12 cellular contexts compared by ENCODE assay signal in genomic region chr3:13262493-13263211, GRCh38.
A peak's percentile ranks its signal among the peaks of the same experiment; 100 is the strongest.
DNase-seq lines count a peak whose midpoint lies in the region; ATAC-seq, FAIRE-seq and TF ChIP-seq lines count a peak whose summit lies in the region.
"Had no signal": no experiment of that assay in that cellular context is flagged by ENCODE, and none has a peak within 500 bp of the region (broad histone marks: within the 10 kb centered on the region; RNA-seq: fewer than 3 reads in every experiment).

No MANE protein-coding gene starts in this region.

- TF ChIP-seq EP300 in GM12878 (IDR thresholded peaks at IDR 0.05; ENCODE audit: borderline replicate concordance in 1 of 2, control insufficient read depth in 1 of 2, low read depth in 2 of 2, low read length in 2 of 2), result 0 out of 4 replicates have a peak, but pooled peaks of 1 of the 2 experiments have one; percentile 22
- no peak for TF ChIP-seq EP300 in esophagus muscularis mucosa (IDR thresholded peaks at IDR 0.05)

- SMC1A ChIA-PET in GM12878 (lab: Charles Lee; ENCODE audit: uncharacterized antibody, unreplicated experiment), result interaction anchor here (1.0 to 1.9 kb wide), 2 partner anchors 38 to 70 kb away, joined by 3 to 7 read pairs; no protein-coding TSS in a partner anchor

- no peak for TF ChIP-seq POLR2A in GM12878 (IDR thresholded peaks at IDR 0.05; ENCODE audit: low read depth, low read length)
- no peak for TF ChIP-seq POLR2A in esophagus muscularis mucosa (IDR thresholded peaks at IDR 0.05; ENCODE audit: low read depth)

- ATAC-seq in GM18861 (IDR thresholded peaks at IDR 0.05; ENCODE audit: unreplicated experiment) (peak; percentile 42), HG03571 (IDR thresholded peaks at IDR 0.05; ENCODE audit: unreplicated experiment) (peak; percentile 47), GM12878 (peak; percentile 76), GM18519 (IDR thresholded peaks at IDR 0.05; ENCODE audit: low FRiP score, unreplicated experiment) (no peak)
- peak in 1 of 2 donors; percentile 60 for ATAC-seq in naive thymus-derived CD8-positive, alpha-beta T cell
- ATAC-seq: activated T-cell treated with anti-CD3 and anti-CD28 coated beads, Interleukin-2, amount 50 U/mL, for 72 hours had no signal

- H3K27me3 ChIP-seq in GM12878 (replicated peaks in 1 of 2; ENCODE audit: control insufficient read depth in 2 of 2, insufficient read depth in 2 of 2, low read length in 1 of 2) (no peaks in the 10 kb centered on the region; a peak in 2 of 4 replicates), esophagus muscularis mucosa (peaks cover 0 to 29% (median 0%) of the 10 kb centered on the region in 4 donors), ascending aorta (no peaks in the 10 kb centered on the region)

- no peak for TF ChIP-seq RAD21 in GM12878 (IDR thresholded peaks at IDR 0.05; ENCODE audit: insufficient read depth, low read depth, low read length)

- RAD21 ChIA-PET in GM12878 (lab: Charles Lee; ENCODE audit: unreplicated experiment), result interaction anchor here (0.7 to 1.8 kb wide), 2 partner anchors 70 to 251 kb away, joined by 3 to 4 read pairs; no protein-coding TSS in a partner anchor

- in situ Hi-C loops in GM12878 (cut with MboI), result no loop called here

- peaks cover 0 to 12% (median 1%) of the 10 kb centered on the region in 5 donors for H3K27me3 Mint-ChIP-seq in naive thymus-derived CD8-positive, alpha-beta T cell

- H4K20me1 ChIP-seq in GM12878 (ENCODE audit: control insufficient read depth, insufficient read depth), result no peaks in the 10 kb centered on the region

- no peaks in the 10 kb centered on the region for H3K9me3 Mint-ChIP-seq in naive thymus-derived CD8-positive, alpha-beta T cell
- H3K9me3 Mint-ChIP-seq: activated T-cell treated with anti-CD3 and anti-CD28 coated beads, Interleukin-2, amount 50 U/mL, for 72 hours had no signal

- intact Hi-C loops in GM12878 (cut with micrococcal nuclease; ENCODE audit: unreplicated experiment) (no loop called here), esophagus muscularis mucosa (cut with DNase I) (no loop called here), ascending aorta (cut with DNase I) (no loop called here)

- H3K4me3 Mint-ChIP-seq in naive thymus-derived CD8-positive, alpha-beta T cell, result peak overlapping the region in 3 of 10 donors; percentile 12 to 42 (median 36)
- H3K4me3 Mint-ChIP-seq: activated T-cell treated with anti-CD3 and anti-CD28 coated beads, Interleukin-2, amount 50 U/mL, for 72 hours had no signal

- CTCF ChIA-PET in GM12878 (lab: Yijun Ruan, JAX), result interaction anchor here (1.4 kb wide), 2 partner anchors 27 to 154 kb away, joined by 3 to 4 read pairs; no protein-coding TSS in a partner anchor

- no peaks in the 10 kb centered on the region for H3K79me2 ChIP-seq in GM12878 (ENCODE audit: control insufficient read depth, insufficient read depth, low read length)
- H3K79me2 ChIP-seq: parathyroid adenoma had no signal

- H3K4me2 ChIP-seq in GM12878 (ENCODE audit: control insufficient read depth, insufficient read depth), result no peak overlapping the region

- H3K9me3 ChIP-seq in GM12878 (replicated peaks; ENCODE audit: control insufficient read depth, insufficient read depth, low read length) (no peaks in the 10 kb centered on the region; the same call in 2 of the 3 replicates), esophagus muscularis mucosa (peaks cover 0 to 4% (median 2%) of the 10 kb centered on the region in 4 donors), ascending aorta (no peaks in the 10 kb centered on the region)

- DNase-seq in GM12878 (ENCODE audit: low read depth, low spot score) (peak; percentile 37), NCI-H748 (lab: John Stamatoyannopoulos, UW; ENCODE audit: unreplicated experiment) (no peak), esophagus muscularis mucosa (ENCODE audit: extremely low spot score) (no peak), ascending aorta (ENCODE audit: low spot score in 2 of 2) (no peak)
- DNase-seq in naive thymus-derived CD8-positive, alpha-beta T cell, result peak in 2 of 10 donors; percentile 23 to 26
- DNase-seq: activated T-cell treated with anti-CD3 and anti-CD28 coated beads, Interleukin-2, amount 50 U/mL, for 72 hours; NCI-H2171 treated with DMSO at 0.1 percent for 48 hours had no signal

- peaks cover 8% of the 10 kb centered on the region; the same call in 1 of the 2 replicates for H3K4me1 ChIP-seq in GM12878 (ENCODE audit: control insufficient read depth, insufficient read depth, low read length)
- peaks cover 0 to 11% (median 5%) of the 10 kb centered on the region in 4 donors for H3K4me1 ChIP-seq in esophagus muscularis mucosa
- peaks cover 0 to 2% of the 10 kb centered on the region in 2 donors for H3K4me1 ChIP-seq in ascending aorta
- H3K4me1 ChIP-seq: parathyroid adenoma had no signal

- FAIRE-seq in GM12878 (lab: Jason Lieb, UNC), result no peak

- 6% methylated on average over 7 of the region's 7 CpGs for WGBS in GM12878 (ENCODE audit: insufficient coverage, insufficient replicate concordance, low lambda C conversion rate, missing lambda C conversion rate)
- 64% methylated on average over 7 of the region's 7 CpGs for WGBS in esophagus muscularis mucosa

- no peak overlapping the region for H3K9ac ChIP-seq in GM12878 (ENCODE audit: control insufficient read depth, insufficient read depth, low read length)
- H3K9ac ChIP-seq: parathyroid adenoma had no signal

- H2AFZ ChIP-seq in GM12878 (ENCODE audit: control insufficient read depth, low read depth, low read length), result no peak overlapping the region
- H2AFZ ChIP-seq: parathyroid adenoma had no signal

- H3K27ac Mint-ChIP-seq in naive thymus-derived CD8-positive, alpha-beta T cell, result peak overlapping the region in 7 of 10 donors; percentile 9 to 80 (median 61)
- H3K27ac Mint-ChIP-seq: activated T-cell treated with anti-CD3 and anti-CD28 coated beads, Interleukin-2, amount 50 U/mL, for 72 hours; T-cell had no signal

- H3K36me3 ChIP-seq in GM12878 (ENCODE audit: control insufficient read depth in 2 of 2, insufficient read depth in 2 of 2, low read length in 1 of 2) (no peaks in the 10 kb centered on the region), esophagus muscularis mucosa (no peaks in the 10 kb centered on the region), ascending aorta (no peaks in the 10 kb centered on the region)

- H3K4me3 ChIP-seq in GM12878 (no peak overlapping the region), esophagus muscularis mucosa (no peak overlapping the region), ascending aorta (no peak overlapping the region)

- H3K36me3 Mint-ChIP-seq in naive thymus-derived CD8-positive, alpha-beta T cell, result peaks cover 0 to 2% (median 0%) of the 10 kb centered on the region in 3 donors
- H3K36me3 Mint-ChIP-seq: T-cell had no signal

- no peak overlapping the region for H3K27ac ChIP-seq in GM12878 (ENCODE audit: control insufficient read depth, insufficient read depth)
- no peak overlapping the region for H3K27ac ChIP-seq in esophagus muscularis mucosa (replicated peaks in 1 of 4)
- no peak overlapping the region for H3K27ac ChIP-seq in ascending aorta
- H3K27ac ChIP-seq: parathyroid adenoma had no signal

- TF ChIP-seq CTCF in GM12878 (IDR thresholded peaks at IDR 0.05 in 2 of 3, conservative IDR thresholded peaks at IDR 0.05 in 1 of 3; ENCODE audit: control insufficient read depth in 2 of 3, extremely low read depth in 1 of 3, insufficient read depth in 1 of 3, low read depth in 3 of 3, low read length in 3 of 3), result no peak
- TF ChIP-seq CTCF in esophagus muscularis mucosa (IDR thresholded peaks at IDR 0.05), result no peak
- no peak for TF ChIP-seq CTCF in ascending aorta (IDR thresholded peaks at IDR 0.05)

- POLR2A ChIA-PET in GM12878 (lab: Charles Lee), result no interaction called here
- POLR2A ChIA-PET in naive thymus-derived CD8-positive, alpha-beta T cell (lab: Charles Lee), result no interaction called here

- H3K4me1 Mint-ChIP-seq in naive thymus-derived CD8-positive, alpha-beta T cell, result peaks cover 9 to 16% (median 14%) of the 10 kb centered on the region in 4 donors

- no TSS peak for BruUV-seq in GM12878 (replicated peaks; lab: Mats Ljungman, UMichigan)

TF ChIP-seq in GM12878, 131 proteins besides CTCF, POLR2A, EP300 and RAD21 (continues in another document):
- TF ChIP-seq CHD4 (IDR thresholded peaks at IDR 0.05), result no peak
- TF ChIP-seq TCF7 (IDR thresholded peaks at IDR 0.05; ENCODE audit: borderline replicate concordance), result 0 out of 2 replicates have a peak, but pooled peaks have one; percentile 26
- no peak for TF ChIP-seq NFYA (IDR thresholded peaks at IDR 0.05; ENCODE audit: borderline replicate concordance, low read depth, low read length)
- no peak for TF ChIP-seq SP1 (IDR thresholded peaks at IDR 0.05; ENCODE audit: low read depth, low read length)
- peak; percentile 80 to 86; a peak in 3 of 4 replicates for TF ChIP-seq IKZF2 (IDR thresholded peaks at IDR 0.05)
- TF ChIP-seq, protein P1, sequence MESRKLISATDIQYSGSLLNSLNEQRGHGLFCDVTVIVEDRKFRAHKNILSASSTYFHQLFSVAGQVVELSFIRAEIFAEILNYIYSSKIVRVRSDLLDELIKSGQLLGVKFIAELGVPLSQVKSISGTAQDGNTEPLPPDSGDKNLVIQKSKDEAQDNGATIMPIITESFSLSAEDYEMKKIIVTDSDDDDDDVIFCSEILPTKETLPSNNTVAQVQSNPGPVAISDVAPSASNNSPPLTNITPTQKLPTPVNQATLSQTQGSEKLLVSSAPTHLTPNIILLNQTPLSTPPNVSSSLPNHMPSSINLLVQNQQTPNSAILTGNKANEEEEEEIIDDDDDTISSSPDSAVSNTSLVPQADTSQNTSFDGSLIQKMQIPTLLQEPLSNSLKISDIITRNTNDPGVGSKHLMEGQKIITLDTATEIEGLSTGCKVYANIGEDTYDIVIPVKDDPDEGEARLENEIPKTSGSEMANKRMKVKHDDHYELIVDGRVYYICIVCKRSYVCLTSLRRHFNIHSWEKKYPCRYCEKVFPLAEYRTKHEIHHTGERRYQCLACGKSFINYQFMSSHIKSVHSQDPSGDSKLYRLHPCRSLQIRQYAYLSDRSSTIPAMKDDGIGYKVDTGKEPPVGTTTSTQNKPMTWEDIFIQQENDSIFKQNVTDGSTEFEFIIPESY (IDR thresholded peaks at IDR 0.05), result no peak
- TF ChIP-seq RB1 (IDR thresholded peaks at IDR 0.05; ENCODE audit: borderline replicate concordance), result no peak
- no peak for TF ChIP-seq USF1 (IDR thresholded peaks at IDR 0.05; ENCODE audit: borderline replicate concordance, extremely low read length, insufficient read depth, low read depth, low read length)
- TF ChIP-seq POLR2AphosphoS2 (IDR thresholded peaks at IDR 0.05; ENCODE audit: low read depth, low read length), result no peak
